In the genomic region with DNA sequence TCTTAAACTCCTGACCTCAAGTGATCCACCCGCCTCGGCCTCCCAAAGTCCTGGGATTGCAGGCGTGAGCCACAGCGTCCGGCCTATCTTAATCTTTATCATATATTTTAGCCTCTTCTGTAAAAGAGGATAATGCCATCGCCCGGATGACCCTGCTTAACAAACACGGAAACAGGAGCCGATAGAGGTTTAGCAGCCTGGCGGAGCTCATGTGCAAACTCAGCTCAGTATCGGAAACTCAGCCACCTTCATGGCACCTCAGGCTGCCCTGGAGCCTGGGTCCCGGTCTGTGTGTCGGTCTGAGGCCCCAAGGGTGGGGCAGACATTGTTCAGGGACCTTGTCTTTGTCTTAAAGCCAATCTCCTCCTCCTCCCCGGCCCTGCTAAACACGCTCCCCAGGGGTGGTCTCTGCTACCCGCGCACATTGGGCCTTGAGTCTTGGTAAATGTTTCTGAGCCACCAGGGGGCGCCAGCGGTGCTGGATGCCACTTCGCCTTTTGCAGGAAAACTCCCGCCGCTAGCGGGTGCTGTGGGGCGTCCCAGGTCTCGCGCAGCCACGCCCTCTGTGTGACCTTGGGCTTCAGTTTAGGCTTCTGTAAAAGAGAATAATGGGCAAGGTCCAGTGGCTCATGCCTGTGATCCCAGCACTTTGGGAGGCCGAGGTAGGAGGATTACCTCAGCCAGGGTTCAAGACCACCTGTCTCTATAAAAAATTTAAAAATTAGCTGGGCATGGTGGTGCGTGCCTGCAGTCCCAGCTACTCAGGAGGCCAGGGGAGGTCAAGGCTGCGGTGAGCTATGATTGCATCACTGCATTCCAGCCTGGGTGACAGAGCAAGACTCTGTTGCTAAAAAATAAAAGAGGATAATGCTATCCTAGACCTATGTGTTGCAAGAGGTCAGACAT, we compare ENCODE assay signal across 8 cellular contexts. TPM values are rescaled to one million over a fixed set of nuclear protein-coding genes. Genes with fewer than 3 reads are reported as not detected.
DNase-seq lines count a peak whose midpoint lies in the region; ATAC-seq and TF ChIP-seq lines count a peak whose summit lies in the region.

No MANE protein-coding gene starts in this region.

- WGBS in adrenal gland, 4 donors: 38 to 48% (median 47%) methylated on average over 27 to 30 of the region's 30 CpGs
- 40 to 42% methylated on average over 30 of the region's 30 CpGs for WGBS in sigmoid colon, 2 donors

- CTCF ChIA-PET in A673 (lab: Charles Lee): interaction anchor here (0.6 to 1.0 kb wide), 3 partner anchors 9 to 128 kb away, joined by 3 to 5 read pairs (median 3); a partner anchor contains a TSS

- no peak overlapping the region for H3K4me3 ChIP-seq in A673 (ENCODE audit: low read depth, low read length, poor library complexity, severe bottlenecking)
- H3K4me3 ChIP-seq in Jurkat, Clone E6-1 (ENCODE audit: low read length): no peak overlapping the region
- H3K4me3 ChIP-seq in adrenal gland: no peak overlapping the region
- H3K4me3 ChIP-seq in sigmoid colon: no peak overlapping the region

- no peak for TF ChIP-seq POLR2A in adrenal gland (IDR thresholded peaks at IDR 0.05)
- TF ChIP-seq POLR2A in sigmoid colon (IDR thresholded peaks at IDR 0.05): no peak

- peak; percentile 70 for ATAC-seq in GM18508 (IDR thresholded peaks at IDR 0.05; ENCODE audit: insufficient read depth, unreplicated experiment)

- H3K4me1 ChIP-seq in A673 (ENCODE audit: insufficient read depth, low read length, poor library complexity, severe bottlenecking) (peaks cover 4% of the 10 kb centered on the region), adrenal gland (replicated peaks in 1 of 2) (peaks cover 25 to 37% of the 10 kb centered on the region in 2 donors), sigmoid colon (peaks cover 0 to 17% (median 12%) of the 10 kb centered on the region in 4 donors)

- TF ChIP-seq CTCF in A673 (conservative IDR thresholded peaks at IDR 0.05; ENCODE audit: low read depth, low read length) (peak; percentile 99), adrenal gland (IDR thresholded peaks at IDR 0.05) (peak; percentile 49 to 89 (median 71)), sigmoid colon (IDR thresholded peaks at IDR 0.05) (peak; percentile 40 to 86 (median 60))

- no peak overlapping the region for H3K27ac ChIP-seq in A673 (ENCODE audit: low read depth, low read length, poor library complexity, severe bottlenecking)
- H3K27ac ChIP-seq in adrenal gland: peak overlapping the region in 2 of 5 donors; percentile 22 to 40
- H3K27ac ChIP-seq in sigmoid colon: no peak overlapping the region

- no peak for TF ChIP-seq EP300 in sigmoid colon (IDR thresholded peaks at IDR 0.05)

- no peaks in the 10 kb centered on the region for H3K9me3 ChIP-seq in A673 (ENCODE audit: low read depth, low read length, poor library complexity, severe bottlenecking)
- H3K9me3 ChIP-seq in adrenal gland (replicated peaks in 1 of 3): no peaks in the 10 kb centered on the region
- H3K9me3 ChIP-seq in sigmoid colon: no peaks in the 10 kb centered on the region

- DNase-seq in A673 (ENCODE audit: low spot score): peak; percentile 92
- DNase-seq in Jurkat, Clone E6-1 (ENCODE audit: low read depth, low spot score): peak; percentile 87
- DNase-seq in T-helper 2 cell: peak; percentile 84 to 97 (median 90)
- peak; percentile 76 to 94 (median 81) for DNase-seq in adrenal gland
- DNase-seq in hepatic stellate cell (ENCODE audit: low spot score): peak; percentile 76
- DNase-seq in sigmoid colon: peak; percentile 82
- DNase-seq in NCI-H446 treated with DMSO at 0.1 percent for 48 hours (lab: John Stamatoyannopoulos, UW): no peak

- intact Hi-C loops in A673 (cut with micrococcal nuclease; ENCODE audit: unreplicated experiment): loop anchor here (1.0 to 5.0 kb wide), 2 partner anchors 103 to 204 kb away; no protein-coding TSS in a partner anchor
- intact Hi-C loops in adrenal gland (cut with DNase I): no loop called here
- intact Hi-C loops in sigmoid colon (cut with DNase I): no loop called here

- POLR2A ChIA-PET in A673 (lab: Charles Lee; ENCODE audit: low non-redundant PET): no interaction called here

- H3K27me3 ChIP-seq in A673 (replicated peaks; ENCODE audit: insufficient read depth, low read depth, low read length, poor library complexity) (no peaks in the 10 kb centered on the region), adrenal gland (no peaks in the 10 kb centered on the region), sigmoid colon (no peaks in the 10 kb centered on the region)

- no peaks in the 10 kb centered on the region for H3K36me3 ChIP-seq in A673 (ENCODE audit: insufficient read depth, low read length, poor library complexity, severe bottlenecking)
- no peaks in the 10 kb centered on the region for H3K36me3 ChIP-seq in adrenal gland (replicated peaks in 1 of 2)
- H3K36me3 ChIP-seq in sigmoid colon: no peaks in the 10 kb centered on the region

- no TSS peak for BruUV-seq in A673 (replicated peaks; lab: Mats Ljungman, UMichigan)

RNA-seq across cellular contexts. Expression of a gene that starts 2.7 kb away (rescaled TPM):
- total RNA-seq in A673 (2021): not detected in 2 replicates
- not detected for polyA plus RNA-seq in Jurkat, Clone E6-1 (2012; ENCODE audit: insufficient read depth, insufficient read length)
- total RNA-seq in adrenal gland: 1 to 10 TPM; 1.3 to 7.9 (median 2.8) TPM
- polyA plus RNA-seq in adrenal gland: 1 to 10 TPM; 1.2 to 4.1 (median 2.3) TPM
- under 1 TPM in 2 of 4 donors, not detected in 2; 0.36 to 0.55 TPM for total RNA-seq in sigmoid colon
- 1 to 10 TPM in 2 of 3 donors, not detected in 1; 1.2 to 2.1 TPM for polyA plus RNA-seq in sigmoid colon

RNA-seq across cellular contexts. Expression of a gene that starts 24.9 kb away (rescaled TPM):
- total RNA-seq in A673 (2021) (13.1 and 14.2 TPM in 2 replicates), adrenal gland (10 to 100 TPM; 10.4 to 44.8 (median 26.6) TPM), sigmoid colon (10 to 100 TPM in 3 of 4 donors, 1 to 10 TPM in 1; 9.5 to 37.7 (median 16.0) TPM)
- 26.4 TPM for polyA plus RNA-seq in Jurkat, Clone E6-1 (2012; ENCODE audit: insufficient read depth, insufficient read length)
- polyA plus RNA-seq in adrenal gland (10 to 100 TPM; 14.7 to 89.0 (median 58.6) TPM), sigmoid colon (100 to 1,000 TPM in 1 of 3 donors, 10 to 100 TPM in 2; 13.8 to 119 (median 24.0) TPM)

RNA-seq across cellular contexts. Expression of a gene that starts 32.6 kb away (rescaled TPM):
- 94.2 and 99.4 TPM in 2 replicates for total RNA-seq in A673 (2021)
- 60.5 TPM for polyA plus RNA-seq in Jurkat, Clone E6-1 (2012; ENCODE audit: insufficient read depth, insufficient read length)
- total RNA-seq in adrenal gland: 100 to 1,000 TPM; 176 to 306 (median 244) TPM
- 100 to 1,000 TPM in 1 of 3 donors, 10 to 100 TPM in 2; 26.4 to 570 (median 82.6) TPM for polyA plus RNA-seq in adrenal gland
- total RNA-seq in sigmoid colon: 10 to 100 TPM; 63.1 to 93.1 (median 73.1) TPM
- polyA plus RNA-seq in sigmoid colon: 100 to 1,000 TPM in 1 of 3 donors, 10 to 100 TPM in 2; 54.1 to 119 (median 59.2) TPM
